In the genomic region with DNA sequence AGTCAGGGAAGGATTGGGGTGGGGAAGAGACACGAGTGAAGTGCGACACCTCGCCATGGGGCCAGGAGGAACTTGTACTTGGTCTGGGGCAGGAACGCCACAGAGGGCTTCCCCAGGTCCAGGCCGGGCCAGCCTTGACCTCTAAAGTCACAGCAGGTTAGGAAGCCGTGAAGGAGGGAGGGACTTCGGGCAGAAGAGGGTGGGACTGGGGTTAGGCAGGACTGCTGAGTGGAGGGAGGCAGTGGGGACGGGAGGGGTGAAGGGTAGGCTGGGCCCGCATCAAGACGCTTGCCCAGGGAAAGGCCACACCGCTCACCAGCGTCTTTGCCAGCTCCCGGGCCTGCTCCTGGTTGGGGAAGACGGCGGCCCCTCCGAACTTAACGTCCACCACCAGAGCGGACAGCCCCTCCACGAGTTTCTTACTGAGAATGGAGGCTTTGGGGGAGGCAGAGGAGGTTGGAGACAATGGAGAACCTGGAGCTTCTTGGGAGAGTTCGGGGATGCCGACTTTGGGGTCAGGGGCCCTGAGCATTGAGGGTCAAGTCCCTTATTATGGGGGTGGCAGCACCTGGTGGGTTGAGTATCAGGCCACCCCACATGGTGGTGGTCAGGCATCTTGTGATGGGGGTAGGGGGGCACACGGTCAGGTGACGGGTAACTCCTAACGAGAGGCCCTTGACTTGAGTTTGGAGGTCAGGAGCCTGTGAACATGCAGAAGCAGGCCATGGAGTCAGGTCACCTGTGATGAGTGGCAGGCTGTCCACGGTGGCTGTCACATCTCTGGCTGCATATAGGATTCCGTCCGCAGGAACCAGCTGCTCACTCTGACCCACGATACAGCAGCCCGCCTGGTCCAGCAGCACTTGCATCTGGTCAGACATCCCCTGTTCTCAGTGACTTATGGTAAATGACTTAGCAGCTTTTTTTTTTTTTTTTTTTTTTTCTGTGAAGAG, we compare ENCODE assay signal across 8 cellular contexts. TPM values are rescaled to one million over a fixed set of nuclear protein-coding genes. Genes with fewer than 3 reads are reported as not detected.
A peak's percentile ranks its signal among the peaks of the same experiment; 100 is the strongest.
DNase-seq lines count a peak whose midpoint lies in the region; ATAC-seq, FAIRE-seq and TF ChIP-seq lines count a peak whose summit lies in the region.

No MANE protein-coding gene starts in this region.

- CTCF ChIA-PET in HepG2 (lab: Yijun Ruan, JAX; ENCODE audit: low intra/inter-chr PET ratio, low total read pairs) = no interaction called here

- POLR2A ChIA-PET in HepG2 (lab: Yijun Ruan, JAX) = interaction anchor here (0.6 to 4.2 kb wide), 7 partner anchors 19 to 173 kb away, joined by 3 to 97 read pairs (median 3); partner anchors contain the start of genes ARSA, LMF2, NCAPH2 and SYCE3

- TSS peak; percentile 34 for BruUV-seq in HepG2 (replicated peaks; lab: Mats Ljungman, UMichigan)

- H3K79me2 ChIP-seq in ACC112 (ENCODE audit: control insufficient read depth, insufficient read depth, low read length, unreplicated experiment) (peaks cover 20% of the 10 kb centered on the region), HepG2 (ENCODE audit: insufficient read depth, low read length) (peaks cover 20% of the 10 kb centered on the region)

- FAIRE-seq in HepG2 (lab: Jason Lieb, UNC) = peak; percentile 72

- H3K4me2 ChIP-seq in HepG2 (ENCODE audit: low read depth, low read length) = peak overlapping the region; percentile 100

- H2AFZ ChIP-seq in ACC112 (ENCODE audit: low read length, unreplicated experiment) (no peak overlapping the region), HepG2 (ENCODE audit: low read length) (no peak overlapping the region)

- H3K27ac ChIP-seq in ACC112 (ENCODE audit: low read depth, low read length) (peak overlapping the region; percentile 82), HepG2 (ENCODE audit: extremely low read length, insufficient read depth, low read length) (peak overlapping the region; percentile 94), suprapubic skin (peak overlapping the region; percentile 96)

- peaks cover 19% of the 10 kb centered on the region for H4K20me1 ChIP-seq in HepG2 (ENCODE audit: insufficient read depth, low read length)

- peaks cover 16% of the 10 kb centered on the region for H3K4me1 ChIP-seq in ACC112 (ENCODE audit: control insufficient read depth, insufficient read depth, low read length, unreplicated experiment)
- H3K4me1 ChIP-seq in HepG2 (ENCODE audit: insufficient read depth, low read length) = peaks cover 61% of the 10 kb centered on the region
- peaks cover 72% of the 10 kb centered on the region for H3K4me1 ChIP-seq in suprapubic skin

- in situ Hi-C loops in HepG2 (cut with HindIII; ENCODE audit: extremely low pct_ligation_motif_present, low pct_unique_long_range_greater_than_20kb) = no loop called here

- intact Hi-C loops in HepG2 (cut with micrococcal nuclease; ENCODE audit: unreplicated experiment) = loop anchor here (5.0 kb wide), 1 partner anchor 35 kb away; the partner anchor contains the start of gene SYCE3

- H3K9me3 ChIP-seq in HepG2 (ENCODE audit: low read length) = no peaks in the 10 kb centered on the region
- no peaks in the 10 kb centered on the region for H3K9me3 ChIP-seq in suprapubic skin

- TF ChIP-seq POLR2A in GM18505 (IDR thresholded peaks at IDR 0.05; ENCODE audit: borderline replicate concordance, extremely low read depth, insufficient read depth, insufficient read length) (peak; percentile 68), HepG2 (IDR thresholded peaks at IDR 0.05; ENCODE audit: insufficient read depth in 1 of 2, low read depth in 2 of 2, low read length in 2 of 2) (no peak; a peak in 1 of 4 replicates), suprapubic skin (IDR thresholded peaks at IDR 0.05) (no peak)

- TF ChIP-seq EP300 in HepG2 (IDR thresholded peaks at IDR 0.05; ENCODE audit: low read depth in 2 of 2, low read length in 2 of 2) (no peak), HepG2 (CRISPR knock-in tag; IDR thresholded peaks at IDR 0.05; ENCODE audit: borderline replicate concordance) (no peak; the same call in 1 of the 2 replicates), suprapubic skin (IDR thresholded peaks at IDR 0.05) (no peak)

- H3K4me3 ChIP-seq in ACC112 (ENCODE audit: low read depth, low read length) (peak overlapping the region; percentile 79), cardiac fibroblast (replicated peaks in 1 of 2; ENCODE audit: low read depth in 2 of 2, low read length in 2 of 2) (peak overlapping the region; percentile 75 to 82), HepG2 (replicated peaks in 1 of 3; ENCODE audit: insufficient read depth in 1 of 3, low read depth in 2 of 3, low read length in 3 of 3) (peak overlapping the region; percentile 70 to 84 (median 83)), suprapubic skin (peak overlapping the region; percentile 91)

- TF ChIP-seq RAD21 in HepG2 (CRISPR knock-in tag; IDR thresholded peaks at IDR 0.05) = no peak

- TF ChIP-seq CTCF in cardiac fibroblast (IDR thresholded peaks at IDR 0.05; ENCODE audit: low read depth, low read length) = no peak
- no peak for TF ChIP-seq CTCF in HepG2 (CRISPR knock-in tag; IDR thresholded peaks at IDR 0.05)
- TF ChIP-seq CTCF in suprapubic skin (IDR thresholded peaks at IDR 0.05) = no peak
- TF ChIP-seq CTCF in omental fat pad (IDR thresholded peaks at IDR 0.05) = no peak

- no peaks in the 10 kb centered on the region for H3K36me3 ChIP-seq in ACC112 (ENCODE audit: insufficient read depth, low read length)
- peaks cover 3 to 16% of the 10 kb centered on the region in 2 experiments; a peak in 4 of 5 replicates for H3K36me3 ChIP-seq in HepG2 (replicated peaks in 1 of 2; ENCODE audit: control insufficient read depth in 1 of 2, insufficient read depth in 2 of 2, low read length in 2 of 2)
- peaks cover 21% of the 10 kb centered on the region for H3K36me3 ChIP-seq in suprapubic skin

- ATAC-seq in GM18505 (IDR thresholded peaks at IDR 0.05; ENCODE audit: unreplicated experiment) = no peak
- ATAC-seq in HepG2 = peak; percentile 29
- ATAC-seq in HG03045 (IDR thresholded peaks at IDR 0.05; ENCODE audit: unreplicated experiment) = no peak
- ATAC-seq in omental fat pad (ENCODE audit: low FRiP score) = no peak

- DNase-seq in RPMI7951 (ENCODE audit: low read depth) (peak; percentile 41), cardiac fibroblast (ENCODE audit: low read depth in 2 of 2) (peak; percentile 29 to 61), HepG2 (ENCODE audit: low spot score) (peak; percentile 70), suprapubic skin (ENCODE audit: low spot score in 2 of 2) (no peak), omental fat pad (ENCODE audit: low spot score) (no peak)

- peak overlapping the region; percentile 91 for H3K9ac ChIP-seq in HepG2 (ENCODE audit: insufficient read depth, low read depth, low read length)

- H3K27me3 ChIP-seq in ACC112 (ENCODE audit: insufficient read depth, low read length) = no peaks in the 10 kb centered on the region
- H3K27me3 ChIP-seq in HepG2 (ENCODE audit: control insufficient read depth in 1 of 2, insufficient read depth in 2 of 2, low read length in 2 of 2) = no peaks in the 10 kb centered on the region
- no peaks in the 10 kb centered on the region for H3K27me3 ChIP-seq in suprapubic skin

- WGBS in HepG2 (ENCODE audit: low lambda C conversion rate) = 16% methylated on average over 20 of the region's 29 CpGs
- 43% methylated on average over 28 of the region's 29 CpGs for WGBS in suprapubic skin

RNA-seq across cellular contexts. Expression of gene SCO2, which starts 1.7 kb away (rescaled TPM):
- 5.0 and 9.2 TPM in 2 replicates for total RNA-seq in RPMI7951 (2014; rRNA removed; shearing (Covaris generic))
- 2.1 and 3.7 TPM in 2 replicates for total RNA-seq in HepG2 (2016; rRNA removed; fragmentation: Illumina TruSeq; extraction: Trizol)
- total RNA-seq in HepG2 (2016; cell fraction: cytosol; rRNA removed; fragmentation: Illumina TruSeq; extraction: Trizol; ENCODE audit: low read depth) = 2.3 and 3.6 TPM in 2 replicates
- 1.5 and 1.8 TPM in 2 replicates for total RNA-seq in HepG2 (2016; cell fraction: insoluble cytoplasmic fraction; rRNA removed; fragmentation: Illumina TruSeq; extraction: Trizol)
- 2.2 and 2.9 TPM in 2 replicates for total RNA-seq in HepG2 (2016; cell fraction: membrane; rRNA removed; fragmentation: Illumina TruSeq; extraction: Trizol)
- total RNA-seq in HepG2 (2016; cell fraction: nucleus; rRNA removed; fragmentation: Illumina TruSeq; extraction: Trizol) = not detected in 2 replicates
- polyA plus RNA-seq in HepG2 (2011; rRNA removed) = 0.32 and 0.85 TPM in 2 replicates
- 1.9 and 4.5 TPM in 2 replicates for polyA plus RNA-seq in HepG2 (2011; cell fraction: cytosol; rRNA removed)
- polyA plus RNA-seq in HepG2 (2011; cell fraction: nucleus; rRNA removed) = 2.8 TPM in 2 replicates
- polyA plus RNA-seq in HepG2 (2012) = 1.1 TPM in 1 of 2 replicates, not detected in the other
- polyA plus RNA-seq in HepG2 (2016; cell fraction: cytosol; fragmentation: Illumina TruSeq; extraction: Trizol; ENCODE audit: low read depth) = 4.0 and 4.2 TPM in 2 replicates
- 1.6 and 2.3 TPM in 2 replicates for polyA plus RNA-seq in HepG2 (2016; cell fraction: insoluble cytoplasmic fraction; fragmentation: Illumina TruSeq; extraction: Trizol; ENCODE audit: low read depth)
- polyA plus RNA-seq in HepG2 (2016; cell fraction: membrane; fragmentation: Illumina TruSeq; extraction: Trizol; ENCODE audit: low read depth) = 2.3 and 2.8 TPM in 2 replicates
- polyA plus RNA-seq in HepG2 (2016; cell fraction: nucleus; fragmentation: Illumina TruSeq; extraction: Trizol; ENCODE audit: insufficient read depth, low read depth) = 2.8 and 3.5 TPM in 2 replicates
- 0.40 and 2.2 TPM in 2 replicates for polyA minus RNA-seq in HepG2 (2011; rRNA and poly(A)+ RNA removed; ENCODE audit: low replicate concordance)
- polyA minus RNA-seq in HepG2 (2011; cell fraction: cytosol; rRNA and poly(A)+ RNA removed) = 0.97 and 1.8 TPM in 2 replicates
- 1.4 TPM in 1 of 2 replicates, not detected in the other for polyA minus RNA-seq in HepG2 (2011; cell fraction: nucleus; rRNA and poly(A)+ RNA removed)
- 1 to 10 TPM in 3 of 4 donors, not detected in 1; 1.7 to 7.9 (median 4.7) TPM for total RNA-seq in suprapubic skin
- total RNA-seq in omental fat pad = 10 to 100 TPM in 2 of 4 donors, 1 to 10 TPM in 2; 2.8 to 15.0 (median 9.2) TPM

RNA-seq across cellular contexts. Expression of gene TYMP, which starts 2.7 kb away (rescaled TPM):
- 16.5 and 27.5 TPM in 2 replicates for total RNA-seq in RPMI7951 (2014; rRNA removed; shearing (Covaris generic))
- total RNA-seq in HepG2 (2016; rRNA removed; fragmentation: Illumina TruSeq; extraction: Trizol) (2.3 and 3.9 TPM in 2 replicates), suprapubic skin (10 to 100 TPM; 23.6 to 46.9 (median 30.8) TPM), omental fat pad (100 to 1,000 TPM in 3 of 4 donors, 10 to 100 TPM in 1; 47.9 to 212 (median 144) TPM)
- total RNA-seq in HepG2 (2016; cell fraction: cytosol; rRNA removed; fragmentation: Illumina TruSeq; extraction: Trizol; ENCODE audit: low read depth) = 1.0 and 1.1 TPM in 2 replicates
- total RNA-seq in HepG2 (2016; cell fraction: insoluble cytoplasmic fraction; rRNA removed; fragmentation: Illumina TruSeq; extraction: Trizol) = 2.2 and 3.5 TPM in 2 replicates
- total RNA-seq in HepG2 (2016; cell fraction: membrane; rRNA removed; fragmentation: Illumina TruSeq; extraction: Trizol) = 1.8 TPM in 2 replicates
- 1.9 and 3.1 TPM in 2 replicates for total RNA-seq in HepG2 (2016; cell fraction: nucleus; rRNA removed; fragmentation: Illumina TruSeq; extraction: Trizol)
- polyA plus RNA-seq in HepG2 (2011; rRNA removed) = 4.3 and 7.5 TPM in 2 replicates
- 4.9 and 6.1 TPM in 2 replicates for polyA plus RNA-seq in HepG2 (2011; cell fraction: cytosol; rRNA removed)
- 37.1 and 45.0 TPM in 2 replicates for polyA plus RNA-seq in HepG2 (2011; cell fraction: nucleus; rRNA removed)
- polyA plus RNA-seq in HepG2 (2012) = 3.0 and 4.0 TPM in 2 replicates
- 1.3 and 1.4 TPM in 2 replicates for polyA plus RNA-seq in HepG2 (2016; cell fraction: cytosol; fragmentation: Illumina TruSeq; extraction: Trizol; ENCODE audit: low read depth)
- 2.9 and 3.2 TPM in 2 replicates for polyA plus RNA-seq in HepG2 (2016; cell fraction: insoluble cytoplasmic fraction; fragmentation: Illumina TruSeq; extraction: Trizol; ENCODE audit: low read depth)
- 0.84 and 0.96 TPM in 2 replicates for polyA plus RNA-seq in HepG2 (2016; cell fraction: membrane; fragmentation: Illumina TruSeq; extraction: Trizol; ENCODE audit: low read depth)
- 3.0 and 4.9 TPM in 2 replicates for polyA plus RNA-seq in HepG2 (2016; cell fraction: nucleus; fragmentation: Illumina TruSeq; extraction: Trizol; ENCODE audit: insufficient read depth, low read depth)
- polyA minus RNA-seq in HepG2 (2011; rRNA and poly(A)+ RNA removed; ENCODE audit: low replicate concordance) = 1.9 and 3.4 TPM in 2 replicates
- 2.0 and 2.6 TPM in 2 replicates for polyA minus RNA-seq in HepG2 (2011; cell fraction: cytosol; rRNA and poly(A)+ RNA removed)
- 3.6 and 4.0 TPM in 2 replicates for polyA minus RNA-seq in HepG2 (2011; cell fraction: nucleus; rRNA and poly(A)+ RNA removed)

RNA-seq across cellular contexts. Expression of gene KLHDC7B, which starts 18.6 kb away (rescaled TPM):
- not detected in 2 replicates for total RNA-seq in RPMI7951 (2014; rRNA removed; shearing (Covaris generic))
- total RNA-seq in HepG2 (2016; rRNA removed; fragmentation: Illumina TruSeq; extraction: Trizol) = not detected in 2 replicates
- not detected in 2 replicates for total RNA-seq in HepG2 (2016; cell fraction: cytosol; rRNA removed; fragmentation: Illumina TruSeq; extraction: Trizol; ENCODE audit: low read depth)
- not detected in 2 replicates for total RNA-seq in HepG2 (2016; cell fraction: insoluble cytoplasmic fraction; rRNA removed; fragmentation: Illumina TruSeq; extraction: Trizol)
- not detected in 2 replicates for total RNA-seq in HepG2 (2016; cell fraction: membrane; rRNA removed; fragmentation: Illumina TruSeq; extraction: Trizol)
- not detected in 2 replicates for total RNA-seq in HepG2 (2016; cell fraction: nucleus; rRNA removed; fragmentation: Illumina TruSeq; extraction: Trizol)
- 0.11 and 0.17 TPM in 2 replicates for polyA plus RNA-seq in HepG2 (2011; rRNA removed)
- polyA plus RNA-seq in HepG2 (2011; cell fraction: cytosol; rRNA removed) = 0.09 TPM in 2 replicates
- polyA plus RNA-seq in HepG2 (2011; cell fraction: nucleus; rRNA removed) = 0.68 and 0.81 TPM in 2 replicates
- polyA plus RNA-seq in HepG2 (2012) = 0.12 and 0.47 TPM in 2 replicates
- polyA plus RNA-seq in HepG2 (2016; cell fraction: cytosol; fragmentation: Illumina TruSeq; extraction: Trizol; ENCODE audit: low read depth) = 0.03 TPM in 1 of 2 replicates, not detected in the other
- polyA plus RNA-seq in HepG2 (2016; cell fraction: insoluble cytoplasmic fraction; fragmentation: Illumina TruSeq; extraction: Trizol; ENCODE audit: low read depth) = not detected in 2 replicates
- not detected in 2 replicates for polyA plus RNA-seq in HepG2 (2016; cell fraction: membrane; fragmentation: Illumina TruSeq; extraction: Trizol; ENCODE audit: low read depth)
- 0.09 TPM in 1 of 2 replicates, not detected in the other for polyA plus RNA-seq in HepG2 (2016; cell fraction: nucleus; fragmentation: Illumina TruSeq; extraction: Trizol; ENCODE audit: insufficient read depth, low read depth)
- polyA minus RNA-seq in HepG2 (2011; rRNA and poly(A)+ RNA removed; ENCODE audit: low replicate concordance) = 0.24 and 1.1 TPM in 2 replicates
- polyA minus RNA-seq in HepG2 (2011; cell fraction: cytosol; rRNA and poly(A)+ RNA removed) = 0.26 and 0.49 TPM in 2 replicates
- polyA minus RNA-seq in HepG2 (2011; cell fraction: nucleus; rRNA and poly(A)+ RNA removed) = 0.13 and 0.50 TPM in 2 replicates
- total RNA-seq in suprapubic skin = under 1 TPM in 1 of 4 donors, not detected in 3; 0.26 TPM
- total RNA-seq in omental fat pad = under 1 TPM in 1 of 4 donors, not detected in 3; 0.48 TPM

RNA-seq across cellular contexts. Expression of gene NCAPH2, which starts 19.1 kb away (rescaled TPM):
- 53.3 and 61.6 TPM in 2 replicates for total RNA-seq in RPMI7951 (2014; rRNA removed; shearing (Covaris generic))
- 44.1 and 64.4 TPM in 2 replicates for total RNA-seq in HepG2 (2016; rRNA removed; fragmentation: Illumina TruSeq; extraction: Trizol)
- 21.9 and 25.9 TPM in 2 replicates for total RNA-seq in HepG2 (2016; cell fraction: cytosol; rRNA removed; fragmentation: Illumina TruSeq; extraction: Trizol; ENCODE audit: low read depth)
- total RNA-seq in HepG2 (2016; cell fraction: insoluble cytoplasmic fraction; rRNA removed; fragmentation: Illumina TruSeq; extraction: Trizol) = 38.6 and 60.9 TPM in 2 replicates
- 36.3 and 40.8 TPM in 2 replicates for total RNA-seq in HepG2 (2016; cell fraction: membrane; rRNA removed; fragmentation: Illumina TruSeq; extraction: Trizol)
- total RNA-seq in HepG2 (2016; cell fraction: nucleus; rRNA removed; fragmentation: Illumina TruSeq; extraction: Trizol) = 55.8 and 71.9 TPM in 2 replicates
- polyA plus RNA-seq in HepG2 (2011; rRNA removed) = 27.6 and 28.1 TPM in 2 replicates
- 14.9 and 27.9 TPM in 2 replicates for polyA plus RNA-seq in HepG2 (2011; cell fraction: cytosol; rRNA removed)
- polyA plus RNA-seq in HepG2 (2011; cell fraction: nucleus; rRNA removed) = 133 and 198 TPM in 2 replicates
- 18.5 and 22.1 TPM in 2 replicates for polyA plus RNA-seq in HepG2 (2012)
- polyA plus RNA-seq in HepG2 (2016; cell fraction: cytosol; fragmentation: Illumina TruSeq; extraction: Trizol; ENCODE audit: low read depth) = 19.2 and 20.6 TPM in 2 replicates
- 35.4 and 35.6 TPM in 2 replicates for polyA plus RNA-seq in HepG2 (2016; cell fraction: insoluble cytoplasmic fraction; fragmentation: Illumina TruSeq; extraction: Trizol; ENCODE audit: low read depth)
- 30.3 and 30.4 TPM in 2 replicates for polyA plus RNA-seq in HepG2 (2016; cell fraction: membrane; fragmentation: Illumina TruSeq; extraction: Trizol; ENCODE audit: low read depth)
- polyA plus RNA-seq in HepG2 (2016; cell fraction: nucleus; fragmentation: Illumina TruSeq; extraction: Trizol; ENCODE audit: insufficient read depth, low read depth) = 141 and 144 TPM in 2 replicates
- polyA minus RNA-seq in HepG2 (2011; rRNA and poly(A)+ RNA removed; ENCODE audit: low replicate concordance) = 32.7 and 68.1 TPM in 2 replicates
- polyA minus RNA-seq in HepG2 (2011; cell fraction: cytosol; rRNA and poly(A)+ RNA removed) = 16.6 and 22.2 TPM in 2 replicates
- 13.8 and 21.0 TPM in 2 replicates for polyA minus RNA-seq in HepG2 (2011; cell fraction: nucleus; rRNA and poly(A)+ RNA removed)
- 10 to 100 TPM; 39.6 to 51.9 (median 50.0) TPM for total RNA-seq in suprapubic skin
- 10 to 100 TPM; 27.7 to 48.2 (median 29.5) TPM for total RNA-seq in omental fat pad

RNA-seq across cellular contexts. Expression of gene LMF2, which starts 19.6 kb away (rescaled TPM):
- 20.5 and 24.9 TPM in 2 replicates for total RNA-seq in RPMI7951 (2014; rRNA removed; shearing (Covaris generic))
- total RNA-seq in HepG2 (2016; rRNA removed; fragmentation: Illumina TruSeq; extraction: Trizol) = 10.2 and 30.6 TPM in 2 replicates
- 6.3 and 7.5 TPM in 2 replicates for total RNA-seq in HepG2 (2016; cell fraction: cytosol; rRNA removed; fragmentation: Illumina TruSeq; extraction: Trizol; ENCODE audit: low read depth)
- total RNA-seq in HepG2 (2016; cell fraction: insoluble cytoplasmic fraction; rRNA removed; fragmentation: Illumina TruSeq; extraction: Trizol) = 8.1 and 32.3 TPM in 2 replicates
- 12.9 and 13.8 TPM in 2 replicates for total RNA-seq in HepG2 (2016; cell fraction: membrane; rRNA removed; fragmentation: Illumina TruSeq; extraction: Trizol)
- 37.5 and 43.9 TPM in 2 replicates for total RNA-seq in HepG2 (2016; cell fraction: nucleus; rRNA removed; fragmentation: Illumina TruSeq; extraction: Trizol)
- 23.3 and 37.9 TPM in 2 replicates for polyA plus RNA-seq in HepG2 (2011; rRNA removed)
- 18.2 and 36.8 TPM in 2 replicates for polyA plus RNA-seq in HepG2 (2011; cell fraction: cytosol; rRNA removed)
- 284 and 409 TPM in 2 replicates for polyA plus RNA-seq in HepG2 (2011; cell fraction: nucleus; rRNA removed)
- polyA plus RNA-seq in HepG2 (2012) = 20.6 and 26.6 TPM in 2 replicates
- 9.6 and 9.7 TPM in 2 replicates for polyA plus RNA-seq in HepG2 (2016; cell fraction: cytosol; fragmentation: Illumina TruSeq; extraction: Trizol; ENCODE audit: low read depth)
- 10.4 and 13.2 TPM in 2 replicates for polyA plus RNA-seq in HepG2 (2016; cell fraction: insoluble cytoplasmic fraction; fragmentation: Illumina TruSeq; extraction: Trizol; ENCODE audit: low read depth)
- polyA plus RNA-seq in HepG2 (2016; cell fraction: membrane; fragmentation: Illumina TruSeq; extraction: Trizol; ENCODE audit: low read depth) = 11.7 and 14.1 TPM in 2 replicates
- polyA plus RNA-seq in HepG2 (2016; cell fraction: nucleus; fragmentation: Illumina TruSeq; extraction: Trizol; ENCODE audit: insufficient read depth, low read depth) = 103 and 105 TPM in 2 replicates
- polyA minus RNA-seq in HepG2 (2011; rRNA and poly(A)+ RNA removed; ENCODE audit: low replicate concordance) = 33.1 and 122 TPM in 2 replicates
- polyA minus RNA-seq in HepG2 (2011; cell fraction: cytosol; rRNA and poly(A)+ RNA removed) = 51.0 and 56.0 TPM in 2 replicates
- polyA minus RNA-seq in HepG2 (2011; cell fraction: nucleus; rRNA and poly(A)+ RNA removed) = 27.5 and 28.8 TPM in 2 replicates
- total RNA-seq in suprapubic skin = 10 to 100 TPM; 28.9 to 65.6 (median 44.7) TPM
- 10 to 100 TPM; 50.8 to 54.9 (median 51.7) TPM for total RNA-seq in omental fat pad

Comparison
In these comparisons a context has a peak if more than half of its experiments do, and no peak if none do; other contexts are left out.
1. DNase-seq: peak in RPMI7951 (single experiment), cardiac fibroblast (2 of 2) and HepG2 (single experiment); none in suprapubic skin (0 of 2) and omental fat pad (single experiment).
2. Peak in every context shown above with its lines, with median percentiles within 50 percentile points of each other: H3K27ac ChIP-seq and H3K4me3 ChIP-seq.